ENCODE assay signal across 27 cellular contexts in the genomic region with DNA sequence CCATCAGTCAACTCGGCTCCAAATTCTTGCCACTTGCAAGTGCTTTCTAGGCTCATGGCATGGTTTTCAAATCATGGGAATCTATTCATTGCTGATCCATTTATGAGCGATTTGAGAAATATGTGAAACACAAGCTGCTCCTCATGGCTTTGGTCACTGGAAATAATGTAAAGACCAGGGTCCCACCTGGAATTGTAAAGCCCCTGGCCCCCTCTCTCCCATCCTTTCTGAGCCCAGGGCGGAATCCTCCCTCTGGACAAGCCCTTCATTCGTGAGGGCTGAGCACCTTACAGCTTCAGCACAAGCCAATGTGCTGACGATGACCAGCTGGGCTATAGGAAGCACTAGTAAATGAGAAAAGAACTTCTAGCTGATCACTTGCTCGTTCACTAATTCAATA.
"Had no signal": no experiment of that assay in that cellular context is flagged by ENCODE, and none has a peak within 500 bp of the region (broad histone marks: within the 10 kb centered on the region; RNA-seq: fewer than 3 reads in every experiment).

No MANE protein-coding gene starts in this region.

- H3K27ac ChIP-seq: hepatocyte, lower lobe of right lung, pancreas, prostate gland, sigmoid colon, spleen, suprapubic skin, thoracic aorta, tibial artery, uterus had no signal

- H3K9me3 Mint-ChIP-seq: naive thymus-derived CD8-positive, alpha-beta T cell; stimulated activated effector memory CD8-positive, alpha-beta T cell treated with anti-CD3 and anti-CD28 coated beads, Interleukin-12 subunit alpha, Interleukin-12 subunit beta, amount 100 ng/mL, for 72 hours; stimulated activated naive CD8-positive, alpha-beta T cell treated with anti-CD3 and anti-CD28 coated beads, Interleukin-15, Interleukin-2, amounts not matched to agents 100 ng/mL and 50 ng/mL, for 24 hours had no signal

- H3K27me3 ChIP-seq: uterus had no signal

- H3K4me3 ChIP-seq: hepatocyte, lower lobe of right lung, pancreas, prostate gland, spleen, suprapubic skin, thoracic aorta, tibial artery, uterus had no signal

- H3K79me2 ChIP-seq: hepatocyte had no signal

- H3K27ac Mint-ChIP-seq: nephron progenitor cell; stimulated activated effector memory CD8-positive, alpha-beta T cell treated with anti-CD3 and anti-CD28 coated beads, Interleukin-12 subunit alpha, Interleukin-12 subunit beta, amount 100 ng/mL, for 72 hours; stimulated activated naive CD8-positive, alpha-beta T cell treated with anti-CD3 and anti-CD28 coated beads, Interleukin-15, Interleukin-2, amounts not matched to agents 100 ng/mL and 50 ng/mL, for 24 hours had no signal

- H3K36me3 ChIP-seq: lower lobe of right lung, pancreas, prostate gland, sigmoid colon, spleen, suprapubic skin, thoracic aorta, tibial artery, uterus had no signal

- H3K4me1 ChIP-seq: pancreas, prostate gland had no signal

- H3K4me3 Mint-ChIP-seq: stimulated activated effector memory CD8-positive, alpha-beta T cell treated with anti-CD3 and anti-CD28 coated beads, Interleukin-12 subunit alpha, Interleukin-12 subunit beta, amount 100 ng/mL, for 72 hours; stimulated activated naive CD8-positive, alpha-beta T cell treated with anti-CD3 and anti-CD28 coated beads, Interleukin-15, Interleukin-2, amounts not matched to agents 100 ng/mL and 50 ng/mL, for 24 hours had no signal

- DNase-seq: kidney glomerular epithelial cell; left cardiac atrium; lower lobe of right lung; mammary epithelial cell; mesenchymal stem cell; naive thymus-derived CD8-positive, alpha-beta T cell; nephron progenitor cell; nucleus accumbens; pancreas; posterior cingulate gyrus; retina; right cardiac atrium; sigmoid colon; small intestine; spleen; stimulated activated CD4-positive, alpha-beta T cell treated with anti-CD3 and anti-CD28 coated beads, Interleukin-4, amount 100 ng/mL, for 24 hours; stimulated activated naive CD4-positive, alpha-beta T cell; tibial artery; trophoblast cell; uterus had no signal

- H2AFZ ChIP-seq: hepatocyte had no signal

- H3K4me2 ChIP-seq: hepatocyte had no signal

- H3K9me3 ChIP-seq: lower lobe of right lung, pancreas, prostate gland, sigmoid colon, spleen, suprapubic skin, thoracic aorta, tibial artery, uterus had no signal

- H3K36me3 Mint-ChIP-seq: naive thymus-derived CD8-positive, alpha-beta T cell; stimulated activated effector memory CD8-positive, alpha-beta T cell treated with anti-CD3 and anti-CD28 coated beads, Interleukin-12 subunit alpha, Interleukin-12 subunit beta, amount 100 ng/mL, for 72 hours had no signal

- ATAC-seq: left cardiac atrium; left lobe of liver; lower lobe of right lung; naive thymus-derived CD8-positive, alpha-beta T cell; pancreas; right cardiac atrium; stimulated activated effector memory CD8-positive, alpha-beta T cell treated with anti-CD3 and anti-CD28 coated beads, Interleukin-12 subunit alpha, Interleukin-12 subunit beta, amount 100 ng/mL, for 72 hours had no signal
